Comparison of ENCODE assay signal across 16 cellular contexts in the genomic region with DNA sequence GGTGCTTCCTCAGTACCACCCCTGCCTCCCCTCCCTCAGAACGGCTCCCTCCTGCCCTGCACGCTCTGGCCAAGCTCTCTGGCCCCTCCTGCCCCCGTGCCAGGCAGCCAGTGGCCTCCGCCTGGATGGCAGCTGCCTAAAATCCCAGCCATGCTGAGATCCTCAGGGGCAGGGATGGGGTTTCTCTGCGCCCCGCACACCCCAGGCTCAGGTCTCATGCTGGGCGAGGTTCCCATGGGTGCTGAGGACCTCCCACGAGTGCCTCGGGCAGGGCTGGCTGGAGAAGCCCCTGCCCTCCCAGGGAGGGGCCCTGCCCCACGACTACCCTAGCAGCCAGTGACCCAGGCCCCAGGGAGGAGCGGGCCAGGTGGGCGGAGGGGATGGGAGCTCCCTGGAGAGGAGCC. TPM values are rescaled to one million over a fixed set of nuclear protein-coding genes. Genes with fewer than 3 reads are reported as not detected.
DNase-seq lines count a peak whose midpoint lies in the region; ATAC-seq and TF ChIP-seq lines count a peak whose summit lies in the region.
"Had no signal": no experiment of that assay in that cellular context is flagged by ENCODE, and none has a peak within 500 bp of the region (broad histone marks: within the 10 kb centered on the region; RNA-seq: fewer than 3 reads in every experiment).

No MANE protein-coding gene starts in this region.

- no TSS peak for BruUV-seq in HCT116 (replicated peaks; lab: Mats Ljungman, UMichigan)
- no TSS peak for BruUV-seq in PC-3 (replicated peaks; lab: Mats Ljungman, UMichigan)

- TF ChIP-seq CTCF in BE2C (IDR thresholded peaks at IDR 0.05; ENCODE audit: low read depth, low read length) (no peak), HCT116 (IDR thresholded peaks at IDR 0.05 in 2 of 3, conservative IDR thresholded peaks at IDR 0.05 in 1 of 3; ENCODE audit: borderline replicate concordance in 1 of 3, insufficient read depth in 1 of 3, low read depth in 2 of 3, low read length in 2 of 3) (no peak), glutamatergic neuron (IDR thresholded peaks at IDR 0.05; ENCODE audit: partially characterized antibody, unreplicated experiment) (no peak), PC-3 (conservative IDR thresholded peaks at IDR 0.05; ENCODE audit: low read depth, low read length) (no peak)

- H3K36me3 ChIP-seq in BE2C (no peaks in the 10 kb centered on the region), HCT116 (ENCODE audit: control insufficient read depth in 1 of 2, insufficient read depth in 2 of 2, low read length in 2 of 2) (no peaks in the 10 kb centered on the region), PC-3 (ENCODE audit: low read depth, low read length) (no peaks in the 10 kb centered on the region)
- H3K36me3 ChIP-seq: gastroesophageal sphincter had no signal

- H3K4me2 ChIP-seq in HCT116 (ENCODE audit: low read length) (peak overlapping the region; percentile 68), PC-3 (ENCODE audit: low read length) (no peak overlapping the region)

- peak; percentile 22 for DNase-seq in BE2C
- DNase-seq in HCT116 (ENCODE audit: low read depth, low spot score) = no peak
- peak; percentile 15 for DNase-seq in glutamatergic neuron
- no peak for DNase-seq in PC-3
- DNase-seq in ecto neural progenitor cell (ENCODE audit: low spot score) = no peak
- DNase-seq: activated CD4-positive, alpha-beta memory T cell treated with anti-CD3 and anti-CD28 coated beads, Interleukin-2, amount 10 ng/mL, durations not matched to agents 7 days and 5 days; HCEC 1CT; NCI-H1930; NCI-H510A treated with DMSO at 0.1 percent for 48 hours had no signal

- intact Hi-C loops in HCT116 (cut with micrococcal nuclease) = loop anchor here (10.0 kb wide), 1 partner anchor 100 kb away; no protein-coding TSS in a partner anchor
- intact Hi-C loops in PC-3 (cut with micrococcal nuclease) = loop anchor here (5.0 kb wide), 1 partner anchor 607 kb away; the partner anchor contains the start of gene DIDO1

- CTCF ChIA-PET in HCT116 (lab: Charles Lee) = no interaction called here
- CTCF ChIA-PET in PC-3 (lab: Charles Lee) = no interaction called here

- H3K79me2 ChIP-seq in HCT116 (ENCODE audit: insufficient read depth, low read length) (no peaks in the 10 kb centered on the region), PC-3 (ENCODE audit: low read length) (peaks cover 11% of the 10 kb centered on the region)

- no peak overlapping the region for H3K4me3 Mint-ChIP-seq in glutamatergic neuron (ENCODE audit: unreplicated experiment)
- H3K4me3 Mint-ChIP-seq: activated CD4-positive, alpha-beta memory T cell treated with anti-CD3 and anti-CD28 coated beads, Interleukin-2, amount 10 ng/mL, durations not matched to agents 7 days and 5 days had no signal

- no peaks in the 10 kb centered on the region for H4K20me1 ChIP-seq in HCT116 (ENCODE audit: insufficient read depth)
- no peaks in the 10 kb centered on the region for H4K20me1 ChIP-seq in PC-3 (ENCODE audit: low read length)

- H3K9me3 ChIP-seq in BE2C (no peaks in the 10 kb centered on the region), HCT116 (ENCODE audit: control insufficient read depth in 1 of 2, insufficient read depth in 1 of 2, low read depth in 1 of 2, low read length in 2 of 2) (no peaks in the 10 kb centered on the region), PC-3 (ENCODE audit: low read length) (no peaks in the 10 kb centered on the region)
- H3K9me3 ChIP-seq: gastroesophageal sphincter had no signal

- H3K4me1 ChIP-seq in BE2C = peaks cover 4% of the 10 kb centered on the region
- H3K4me1 ChIP-seq in HCT116 (ENCODE audit: control insufficient read depth in 1 of 2, insufficient read depth in 2 of 2, low read length in 2 of 2) = peaks cover 36 to 57% of the 10 kb centered on the region in 2 experiments
- H3K4me1 ChIP-seq in PC-3 (ENCODE audit: insufficient read depth, low read length) = peaks cover 25% of the 10 kb centered on the region

- POLR2A ChIA-PET in HCT116 (lab: Charles Lee) (interaction anchor here (0.6 kb wide), 1 partner anchor 32 kb away, joined by 5 read pairs; no protein-coding TSS in a partner anchor), PC-3 (lab: Charles Lee; ENCODE audit: unreplicated experiment) (interaction anchor here (0.5 kb wide), 1 partner anchor 11 kb away, joined by 4 read pairs; no protein-coding TSS in a partner anchor)

- H3K36me3 Mint-ChIP-seq in glutamatergic neuron (ENCODE audit: unreplicated experiment) = no peaks in the 10 kb centered on the region

- H3K27ac Mint-ChIP-seq in glutamatergic neuron (ENCODE audit: unreplicated experiment) = no peak overlapping the region
- H3K27ac Mint-ChIP-seq: activated CD4-positive, alpha-beta memory T cell treated with anti-CD3 and anti-CD28 coated beads, Interleukin-2, amount 10 ng/mL, durations not matched to agents 7 days and 5 days had no signal

- H3K9ac ChIP-seq in HCT116 (ENCODE audit: low read length) (peak overlapping the region; percentile 22), PC-3 (ENCODE audit: low read length) (no peak overlapping the region)

- no peak for TF ChIP-seq POLR2A in HCT116 (IDR thresholded peaks at IDR 0.05; ENCODE audit: borderline replicate concordance, extremely low read depth, insufficient read depth, insufficient read length)

- H3K27me3 ChIP-seq in BE2C (no peaks in the 10 kb centered on the region), HCT116 (ENCODE audit: insufficient read depth, low read length) (no peaks in the 10 kb centered on the region), PC-3 (ENCODE audit: low read length) (no peaks in the 10 kb centered on the region)

- H3K9me3 Mint-ChIP-seq in glutamatergic neuron (ENCODE audit: unreplicated experiment) = peaks cover 4% of the 10 kb centered on the region
- H3K9me3 Mint-ChIP-seq: activated CD4-positive, alpha-beta memory T cell treated with anti-CD3 and anti-CD28 coated beads, Interleukin-2, amount 10 ng/mL, durations not matched to agents 7 days and 5 days had no signal

- no peak for TF ChIP-seq RAD21 in HCT116 (IDR thresholded peaks at IDR 0.05; ENCODE audit: low read depth)

- H3K4me3 ChIP-seq in BE2C (ENCODE audit: low read depth, low read length) = no peak overlapping the region
- no peak overlapping the region for H3K4me3 ChIP-seq in HCT116 (replicated peaks in 1 of 2; ENCODE audit: low read depth in 1 of 2, low read length in 2 of 2)
- H3K4me3 ChIP-seq in PC-3 (ENCODE audit: low read length) = no peak overlapping the region
- H3K4me3 ChIP-seq: gastroesophageal sphincter had no signal

- RAD21 ChIA-PET in HCT116 (lab: Charles Lee; ENCODE audit: low non-redundant PET in 1 of 2, low total read pairs in 2 of 2, uncharacterized antibody in 2 of 2, unreplicated experiment in 2 of 2) = no interaction called here

- peaks cover 8% of the 10 kb centered on the region for H3K4me1 Mint-ChIP-seq in glutamatergic neuron (ENCODE audit: low read depth, unreplicated experiment)

- H3K27ac ChIP-seq in HCT116 (ENCODE audit: low read depth, low read length) (peak overlapping the region; percentile 71; the same call in 1 of the 2 replicates), PC-3 (ENCODE audit: low read length) (no peak overlapping the region)
- H3K27ac ChIP-seq: gastroesophageal sphincter had no signal

- H3K27me3 Mint-ChIP-seq in glutamatergic neuron (ENCODE audit: unreplicated experiment) = peaks cover 7% of the 10 kb centered on the region

- H3K9me2 ChIP-seq in HCT116 (ENCODE audit: insufficient read depth) = no peaks in the 10 kb centered on the region
- no peaks in the 10 kb centered on the region for H3K9me2 ChIP-seq in PC-3 (replicated peaks; ENCODE audit: low read length)

- no peak overlapping the region for H2AFZ ChIP-seq in HCT116 (ENCODE audit: low read depth, low read length, poor library complexity, severe bottlenecking)
- no peak overlapping the region for H2AFZ ChIP-seq in PC-3 (ENCODE audit: low read length)

- no peaks in the 10 kb centered on the region for H3F3A ChIP-seq in PC-3 (ENCODE audit: low read length, unreplicated experiment)

- ATAC-seq in HCT116 (no peak), GM21619 (IDR thresholded peaks at IDR 0.05; ENCODE audit: unreplicated experiment) (no peak), PC-3 (no peak)
- ATAC-seq: gastroesophageal sphincter had no signal

TF ChIP-seq in HCT116, 20 proteins besides CTCF, POLR2A, EP300 and RAD21 (continues in another document):
- no peak for TF ChIP-seq ZNF274 (IDR thresholded peaks at IDR 0.05; ENCODE audit: low read depth, low read length)
- TF ChIP-seq POLR2AphosphoS5 (IDR thresholded peaks at IDR 0.05; ENCODE audit: low read depth, low read length) = no peak

RNA-seq across cellular contexts. Expression of gene PTK6, which starts 2.7 kb away (rescaled TPM):
- 1.2 TPM for polyA plus RNA-seq in BE2C (2012; ENCODE audit: insufficient read depth, insufficient read length, low read depth)
- total RNA-seq in HCT116 (2021; ENCODE audit: unreplicated experiment) (6.7 TPM), glutamatergic neuron (ENCODE audit: unreplicated experiment) (0.17 TPM), PC-3 (2014; rRNA removed) (11.1 and 15.1 TPM in 2 replicates)
- polyA plus RNA-seq in HCT116 (2012) = 7.2 and 8.0 TPM in 2 replicates
- total RNA-seq: chondrocyte, lung microvascular endothelial cell, M059J had no signal
- polyA plus RNA-seq: neural cell had no signal

RNA-seq across cellular contexts. Expression of gene SRMS, which starts 13.1 kb away (rescaled TPM):
- not detected for polyA plus RNA-seq in BE2C (2012; ENCODE audit: insufficient read depth, insufficient read length, low read depth)
- 3.2 TPM for total RNA-seq in HCT116 (2021; ENCODE audit: unreplicated experiment)
- polyA plus RNA-seq in HCT116 (2012) = 1.8 and 2.5 TPM in 2 replicates
- not detected for total RNA-seq in glutamatergic neuron (ENCODE audit: unreplicated experiment)
- total RNA-seq in PC-3 (2014; rRNA removed) = 0.22 and 0.63 TPM in 2 replicates
- total RNA-seq: activated CD4-positive, alpha-beta memory T cell treated with anti-CD3 and anti-CD28 coated beads, Interleukin-2, amount 10 ng/mL, durations not matched to agents 7 days and 5 days; chondrocyte; gastroesophageal sphincter; lung microvascular endothelial cell; M059J; renal cortical epithelial cell had no signal
- polyA plus RNA-seq: neural cell had no signal

RNA-seq across cellular contexts. Expression of gene PPDPF, which starts 13.9 kb away (rescaled TPM):
- 447 TPM for polyA plus RNA-seq in BE2C (2012; ENCODE audit: insufficient read depth, insufficient read length, low read depth)
- total RNA-seq in HCT116 (2021; ENCODE audit: unreplicated experiment) = 346 TPM
- 308 and 356 TPM in 2 replicates for polyA plus RNA-seq in HCT116 (2012)
- total RNA-seq in glutamatergic neuron (ENCODE audit: unreplicated experiment) = 293 TPM
- 245 and 256 TPM in 2 replicates for total RNA-seq in PC-3 (2014; rRNA removed)

RNA-seq across cellular contexts. Expression of gene FNDC11, which starts 19.5 kb away (rescaled TPM):
- not detected for polyA plus RNA-seq in BE2C (2012; ENCODE audit: insufficient read depth, insufficient read length, low read depth)
- total RNA-seq in HCT116 (2021; ENCODE audit: unreplicated experiment) (5.5 TPM), glutamatergic neuron (ENCODE audit: unreplicated experiment) (9.3 TPM), PC-3 (2014; rRNA removed) (0.40 and 1.8 TPM in 2 replicates)
- 3.1 TPM in 2 replicates for polyA plus RNA-seq in HCT116 (2012)
- total RNA-seq: M059J had no signal

RNA-seq across cellular contexts. Expression of gene EEF1A2, which starts 35.5 kb away (rescaled TPM):
- polyA plus RNA-seq in BE2C (2012; ENCODE audit: insufficient read depth, insufficient read length, low read depth) = 3,079 TPM
- total RNA-seq in HCT116 (2021; ENCODE audit: unreplicated experiment) (454 TPM), glutamatergic neuron (ENCODE audit: unreplicated experiment) (55.3 TPM), PC-3 (2014; rRNA removed) (463 and 559 TPM in 2 replicates)
- polyA plus RNA-seq in HCT116 (2012) = 682 and 834 TPM in 2 replicates

Comparison
In these comparisons a context has a peak if more than half of its experiments do, and no peak if none do; other contexts are left out.
1. DNase-seq: peak in BE2C (single experiment) and glutamatergic neuron (single experiment); none in HCT116 (single experiment), PC-3 (single experiment) and ecto neural progenitor cell (single experiment).